ENCODE assay signal across 14 cellular contexts in the genomic region with DNA sequence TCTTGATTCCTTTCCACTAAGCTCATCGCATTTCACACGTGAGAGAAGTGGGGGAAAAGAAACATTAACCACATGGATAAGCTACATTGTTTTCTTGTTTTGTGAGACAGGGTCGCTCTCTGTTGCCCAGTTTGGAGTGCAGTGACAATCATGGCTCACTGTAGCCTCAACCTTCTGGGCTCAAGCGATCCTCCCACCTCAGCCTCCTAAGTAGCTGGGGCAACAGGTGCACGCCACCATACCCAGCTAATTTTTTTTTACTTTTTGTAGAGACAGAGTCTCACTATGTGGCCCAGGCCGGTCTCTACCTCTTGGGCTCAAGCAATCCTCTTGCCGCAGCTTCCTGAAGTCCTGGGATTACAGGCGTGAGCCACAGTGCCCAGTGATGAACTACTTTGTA. TPM values are rescaled to one million over a fixed set of nuclear protein-coding genes. Genes with fewer than 3 reads are reported as not detected.
DNase-seq lines count a peak whose midpoint lies in the region; ATAC-seq and TF ChIP-seq lines count a peak whose summit lies in the region.
"Had no signal": no experiment of that assay in that cellular context is flagged by ENCODE, and none has a peak within 500 bp of the region (broad histone marks: within the 10 kb centered on the region; RNA-seq: fewer than 3 reads in every experiment).

No MANE protein-coding gene starts in this region.

- H3K9me3 Mint-ChIP-seq in activated naive CD4-positive, alpha-beta T cell treated with anti-CD3 and anti-CD28 coated beads, Interleukin-2, amount 10 ng/mL, durations not matched to agents 7 days and 5 days = no peaks in the 10 kb centered on the region

- peaks cover 78% of the 10 kb centered on the region for H3K79me2 ChIP-seq in PC-9 (ENCODE audit: low read depth)

- peaks cover 34% of the 10 kb centered on the region for H3K36me3 Mint-ChIP-seq in activated naive CD4-positive, alpha-beta T cell treated with anti-CD3 and anti-CD28 coated beads, Interleukin-2, amount 10 ng/mL, durations not matched to agents 7 days and 5 days

- no peaks in the 10 kb centered on the region for H3K27me3 ChIP-seq in PC-9 (ENCODE audit: insufficient read depth, low read depth)
- no peaks in the 10 kb centered on the region for H3K27me3 ChIP-seq in endocrine pancreas (ENCODE audit: control insufficient read depth, insufficient read depth, low read length)
- H3K27me3 ChIP-seq in suprapubic skin = no peaks in the 10 kb centered on the region
- H3K27me3 ChIP-seq: body of pancreas had no signal

- no peak overlapping the region for H2AFZ ChIP-seq in PC-9
- H2AFZ ChIP-seq: parathyroid adenoma had no signal

- TF ChIP-seq CTCF in PC-9 (conservative IDR thresholded peaks at IDR 0.05) (no peak), suprapubic skin (IDR thresholded peaks at IDR 0.05) (no peak)

- no peak overlapping the region for H3K9ac ChIP-seq in endocrine pancreas (ENCODE audit: control insufficient read depth, insufficient read depth, low read length)
- H3K9ac ChIP-seq: parathyroid adenoma had no signal

- H3K4me3 ChIP-seq in PC-9 (no peak overlapping the region), endocrine pancreas (ENCODE audit: control insufficient read depth, insufficient read depth, low read length) (peak overlapping the region; percentile 82), suprapubic skin (peak overlapping the region; percentile 87)
- H3K4me3 ChIP-seq: body of pancreas had no signal

- TF ChIP-seq EP300 in suprapubic skin (IDR thresholded peaks at IDR 0.05) = no peak

- DNase-seq in activated naive CD4-positive, alpha-beta T cell treated with anti-CD3 and anti-CD28 coated beads, Interleukin-2, amount 10 ng/mL, durations not matched to agents 7 days and 5 days = no peak
- no peak for DNase-seq in activated naive CD4-positive, alpha-beta T cell (lab: John Stamatoyannopoulos, UW)
- DNase-seq in PC-9 (no peak), suprapubic skin (ENCODE audit: low spot score in 2 of 2) (no peak), amygdala (lab: John Stamatoyannopoulos, UW) (no peak), posterior vena cava (ENCODE audit: low spot score) (no peak)
- DNase-seq: body of pancreas; effector CD8-positive, alpha-beta T cell; foreskin melanocyte; NCI-H146; NCI-H524 treated with DMSO at 0.1 percent for 48 hours had no signal

- peak overlapping the region; percentile 91; the same call in 1 of the 2 replicates for H3K4me2 ChIP-seq in PC-9

- no peak for TF ChIP-seq POLR2A in suprapubic skin (IDR thresholded peaks at IDR 0.05)

- POLR2A ChIA-PET in PC-9 (lab: Charles Lee; ENCODE audit: unreplicated experiment) = interaction anchor here (0.7 kb wide), 2 partner anchors 19 to 30 kb away, joined by 3 read pairs; no protein-coding TSS in a partner anchor

- no peak for ATAC-seq in HG03196 (IDR thresholded peaks at IDR 0.05; ENCODE audit: unreplicated experiment)
- ATAC-seq: body of pancreas had no signal

- CTCF ChIA-PET in activated naive CD4-positive, alpha-beta T cell treated with anti-CD3 and anti-CD28 coated beads, Interleukin-2, amount 10 ng/mL, durations not matched to agents 7 days and 5 days (lab: Charles Lee) = interaction anchor here (0.7 to 4.8 kb wide), 5 partner anchors 8 to 316 kb away, joined by 3 to 24 read pairs (median 3); no protein-coding TSS in a partner anchor
- CTCF ChIA-PET in PC-9 (lab: Charles Lee) = interaction anchor here (1.5 kb wide), 2 partner anchors 10 to 18 kb away, joined by 4 read pairs; no protein-coding TSS in a partner anchor

- H4K20me1 ChIP-seq in PC-9 (ENCODE audit: insufficient read depth) = peaks cover 32% of the 10 kb centered on the region

- no peaks in the 10 kb centered on the region for H3K36me3 ChIP-seq in PC-9 (ENCODE audit: low read depth)
- H3K36me3 ChIP-seq in endocrine pancreas (ENCODE audit: control insufficient read depth, insufficient read depth, low read length) = no peaks in the 10 kb centered on the region
- H3K36me3 ChIP-seq in suprapubic skin = no peaks in the 10 kb centered on the region

- intact Hi-C loops in PC-9 (cut with micrococcal nuclease; ENCODE audit: unreplicated experiment) = no loop called here
- intact Hi-C loops in posterior vena cava (cut with DNase I) = no loop called here

- BruUV-seq in PC-9 (replicated peaks; lab: Mats Ljungman, UMichigan) = no TSS peak

- H3K9me3 ChIP-seq in PC-9 (ENCODE audit: insufficient read depth, low read depth) (no peaks in the 10 kb centered on the region), endocrine pancreas (ENCODE audit: control insufficient read depth, low read length) (no peaks in the 10 kb centered on the region), suprapubic skin (no peaks in the 10 kb centered on the region)
- H3K9me3 ChIP-seq: body of pancreas had no signal

- H3F3A ChIP-seq in PC-9 (ENCODE audit: insufficient read depth, low read depth) = no peaks in the 10 kb centered on the region

- peak overlapping the region; percentile 31 for H3K4me3 Mint-ChIP-seq in activated naive CD4-positive, alpha-beta T cell treated with anti-CD3 and anti-CD28 coated beads, Interleukin-2, amount 10 ng/mL, durations not matched to agents 7 days and 5 days

- H3K4me1 Mint-ChIP-seq in activated naive CD4-positive, alpha-beta T cell treated with anti-CD3 and anti-CD28 coated beads, Interleukin-2, amount 10 ng/mL, durations not matched to agents 7 days and 5 days = peaks cover 77% of the 10 kb centered on the region

- H3K27ac Mint-ChIP-seq in activated naive CD4-positive, alpha-beta T cell treated with anti-CD3 and anti-CD28 coated beads, Interleukin-2, amount 10 ng/mL, durations not matched to agents 7 days and 5 days = no peak overlapping the region

- no peaks in the 10 kb centered on the region for H3K9me2 ChIP-seq in PC-9 (ENCODE audit: insufficient read depth)

- peaks cover 33% of the 10 kb centered on the region for H3K4me1 ChIP-seq in PC-9 (replicated peaks; ENCODE audit: insufficient read depth)
- H3K4me1 ChIP-seq in endocrine pancreas (ENCODE audit: control insufficient read depth, insufficient read depth, low read length) = peaks cover 25% of the 10 kb centered on the region
- peaks cover 80% of the 10 kb centered on the region for H3K4me1 ChIP-seq in suprapubic skin

- H3K27me3 Mint-ChIP-seq in activated naive CD4-positive, alpha-beta T cell treated with anti-CD3 and anti-CD28 coated beads, Interleukin-2, amount 10 ng/mL, durations not matched to agents 7 days and 5 days = no peaks in the 10 kb centered on the region

- H3K27ac ChIP-seq in PC-9 (no peak overlapping the region), suprapubic skin (no peak overlapping the region)
- H3K27ac ChIP-seq: body of pancreas, parathyroid adenoma had no signal

- WGBS in suprapubic skin = 81% methylated on average over 8 of the region's 8 CpGs

RNA-seq across cellular contexts. Expression of gene OTULIN, which starts 2.8 kb away (rescaled TPM):
- total RNA-seq in PC-9 (2021) (77.2 and 79.1 TPM in 2 replicates), suprapubic skin (100 to 1,000 TPM in 1 of 4 donors, 10 to 100 TPM in 3; 44.8 to 155 (median 62.5) TPM), posterior vena cava (10 to 100 TPM; 24.6 to 26.9 TPM)
